Comparison of ENCODE assay signal across 1 cellular context in genomic region chr14:102316746-102317563, GRCh38.
TF ChIP-seq lines count a peak whose summit lies in the region.

No MANE protein-coding gene starts in this region.

TF ChIP-seq in HepG2, 621 proteins besides CTCF, POLR2A, EP300 and RAD21 (continued from another document and continues in another):
- TF ChIP-seq ZMAT5 (CRISPR knock-in tag; IDR thresholded peaks at IDR 0.05; ENCODE audit: borderline replicate concordance, low read depth) (no peak), ZNF766 (CRISPR knock-in tag; IDR thresholded peaks at IDR 0.05; ENCODE audit: borderline replicate concordance) (no peak), AHDC1 (CRISPR knock-in tag; IDR thresholded peaks at IDR 0.05; ENCODE audit: borderline replicate concordance) (peak; percentile 22; the same call in 1 of the 2 replicates), RARG (CRISPR knock-in tag; IDR thresholded peaks at IDR 0.05; ENCODE audit: low read depth) (no peak), IKZF5 (CRISPR knock-in tag; IDR thresholded peaks at IDR 0.05) (peak; percentile 70), PBX2 (CRISPR knock-in tag; IDR thresholded peaks at IDR 0.05) (peak; percentile 54), NCOA2 (CRISPR knock-in tag; IDR thresholded peaks at IDR 0.05) (peak; percentile 52), MXD1 (CRISPR knock-in tag; IDR thresholded peaks at IDR 0.05) (peak; percentile 46; the same call in 1 of the 2 replicates), ZNF768 (CRISPR knock-in tag; IDR thresholded peaks at IDR 0.05) (peak; percentile 56; the same call in 1 of the 2 replicates), ZNF567 (CRISPR knock-in tag; IDR thresholded peaks at IDR 0.05; ENCODE audit: borderline replicate concordance) (no peak), HNF1B (CRISPR knock-in tag; IDR thresholded peaks at IDR 0.05) (peak; percentile 93; the same call in 1 of the 2 replicates), DMTF1 (CRISPR knock-in tag; IDR thresholded peaks at IDR 0.05) (no peak), ELK4 (CRISPR knock-in tag; IDR thresholded peaks at IDR 0.05; ENCODE audit: borderline replicate concordance) (no peak), TCF7L2 (IDR thresholded peaks at IDR 0.05; ENCODE audit: low read depth, low read length) (no peak), ZNF468 (CRISPR knock-in tag; IDR thresholded peaks at IDR 0.05) (no peak), ZFX (CRISPR knock-in tag; IDR thresholded peaks at IDR 0.05; ENCODE audit: low read depth) (peak; percentile 69), MAZ (IDR thresholded peaks at IDR 0.05; ENCODE audit: borderline replicate concordance, low read depth, low read length) (no peak), MAZ (CRISPR knock-in tag; IDR thresholded peaks at IDR 0.05; ENCODE audit: low read depth) (peak; percentile 67; the same call in 1 of the 2 replicates), ZNF713 (CRISPR knock-in tag; IDR thresholded peaks at IDR 0.05) (no peak), FOSL2 (CRISPR knock-in tag; IDR thresholded peaks at IDR 0.05) (no peak; the same call in 1 of the 2 replicates), CREBL2 (CRISPR knock-in tag; IDR thresholded peaks at IDR 0.05; ENCODE audit: borderline replicate concordance) (no peak), ZNF629 (CRISPR knock-in tag; conservative IDR thresholded peaks at IDR 0.05) (peak; percentile 95), ARNTL (CRISPR knock-in tag; IDR thresholded peaks at IDR 0.05) (no peak), AFF4 (CRISPR knock-in tag; IDR thresholded peaks at IDR 0.05) (no peak), FOXK2 (IDR thresholded peaks at IDR 0.05) (no peak), ZNF24 (IDR thresholded peaks at IDR 0.05) (peak; percentile 97), ZNF414 (CRISPR knock-in tag; IDR thresholded peaks at IDR 0.05) (no peak; the same call in 1 of the 2 replicates), ZNF720 (CRISPR knock-in tag; IDR thresholded peaks at IDR 0.05) (no peak), HNF4A (CRISPR knock-in tag; IDR thresholded peaks at IDR 0.05) (0 out of 2 replicates have a peak, but pooled peaks have one; percentile 30), KAT7 (CRISPR knock-in tag; IDR thresholded peaks at IDR 0.05; ENCODE audit: borderline replicate concordance) (peak; percentile 82; the same call in 1 of the 2 replicates), ZNF30 (CRISPR knock-in tag; IDR thresholded peaks at IDR 0.05) (no peak), KDM4B (CRISPR knock-in tag; IDR thresholded peaks at IDR 0.05) (no peak; the same call in 1 of the 2 replicates), CHD2 (IDR thresholded peaks at IDR 0.05; ENCODE audit: low read depth, low read length) (no peak), TBP (CRISPR knock-in tag; IDR thresholded peaks at IDR 0.05) (no peak), ZNF160 (CRISPR knock-in tag; IDR thresholded peaks at IDR 0.05) (peak; percentile 71), ARID2 (CRISPR knock-in tag; IDR thresholded peaks at IDR 0.05; ENCODE audit: borderline replicate concordance) (no peak), TRIM24 (CRISPR knock-in tag; IDR thresholded peaks at IDR 0.05) (no peak), SKIL (CRISPR knock-in tag; IDR thresholded peaks at IDR 0.05; ENCODE audit: borderline replicate concordance) (no peak; the same call in 1 of the 2 replicates), ZNF432 (CRISPR knock-in tag; IDR thresholded peaks at IDR 0.05; ENCODE audit: borderline replicate concordance) (no peak), ZNF615 (CRISPR knock-in tag; IDR thresholded peaks at IDR 0.05; ENCODE audit: borderline replicate concordance) (peak; percentile 74; the same call in 1 of the 2 replicates)
